In the genomic region with DNA sequence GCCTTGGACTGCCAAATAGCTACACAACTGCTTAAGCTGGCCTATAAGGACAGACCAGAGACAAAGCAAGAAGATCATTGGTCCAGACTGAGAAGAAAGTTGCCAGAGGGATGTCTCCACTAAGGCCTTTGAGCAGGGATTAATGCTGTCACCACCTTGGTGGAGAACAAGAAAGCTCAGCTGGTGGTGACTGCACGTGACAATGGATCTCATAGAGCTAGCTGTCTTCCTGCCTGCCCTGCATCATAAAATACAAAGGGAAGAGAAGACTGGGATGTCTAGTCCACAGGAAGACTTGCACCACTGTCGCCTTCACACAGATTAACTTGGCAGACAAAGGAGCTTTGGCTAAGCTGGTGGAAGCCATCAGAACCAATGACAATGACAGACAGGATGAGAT, we compare ENCODE assay signal across 16 cellular contexts.
"Had no signal": no experiment of that assay in that cellular context is flagged by ENCODE, and none has a peak within 500 bp of the region (broad histone marks: within the 10 kb centered on the region; RNA-seq: fewer than 3 reads in every experiment).

No MANE protein-coding gene starts in this region.

- H3K36me3 Mint-ChIP-seq: naive thymus-derived CD8-positive, alpha-beta T cell had no signal

- ATAC-seq: foreskin keratinocyte; left colon; left ventricle myocardium superior; naive thymus-derived CD8-positive, alpha-beta T cell; pancreas; right cardiac atrium had no signal

- H3K36me3 ChIP-seq: colonic mucosa, pancreas had no signal

- H3K4me1 ChIP-seq: colonic mucosa, foreskin keratinocyte, pancreas had no signal

- DNase-seq: colonic mucosa; dermis blood vessel endothelial cell; foreskin keratinocyte; left colon; left ventricle myocardium superior; naive thymus-derived CD8-positive, alpha-beta T cell; occipital lobe; pancreas; right cardiac atrium; small intestine; stimulated activated CD4-positive, alpha-beta T cell treated with anti-CD3 and anti-CD28 coated beads, Interleukin-12 subunit alpha, Interleukin-12 subunit beta, amount 100 ng/mL, for 4 hours; stimulated activated naive CD4-positive, alpha-beta T cell treated with Interleukin-2 at 50 U/mL for 16 hours; trophoblast cell had no signal

- FAIRE-seq: endothelial cell of umbilical vein, pancreas, small intestine had no signal

- H3K9me3 ChIP-seq: colonic mucosa, pancreas had no signal

- H3K9me3 Mint-ChIP-seq: naive thymus-derived CD8-positive, alpha-beta T cell had no signal

- H3K4me3 Mint-ChIP-seq: naive thymus-derived CD8-positive, alpha-beta T cell had no signal

- H3K27me3 ChIP-seq: colonic mucosa, foreskin keratinocyte, pancreas had no signal

- H3K27me3 Mint-ChIP-seq: naive thymus-derived CD8-positive, alpha-beta T cell; progenitor cell of endocrine pancreas had no signal

- H3K27ac ChIP-seq: colonic mucosa, foreskin keratinocyte, pancreas had no signal

- H3K4me3 ChIP-seq: colonic mucosa, lung, pancreas had no signal

- H3K4me1 Mint-ChIP-seq: naive thymus-derived CD8-positive, alpha-beta T cell had no signal

- H3K27ac Mint-ChIP-seq: naive thymus-derived CD8-positive, alpha-beta T cell; progenitor cell of endocrine pancreas had no signal
